In genomic region chr2:135876066-135876711, GRCh38 we compare ENCODE assay signal across 1 cellular context.
TF ChIP-seq lines count a peak whose summit lies in the region.

MCM6 (minus strand) TSS chr2:135876443; CDS start chr2:135876365, 78 bp downstream.

TF ChIP-seq in HepG2, 621 proteins besides CTCF, POLR2A, EP300 and RAD21 (continued from another document and continues in another):
- TF ChIP-seq TBP (CRISPR knock-in tag; IDR thresholded peaks at IDR 0.05) (no peak), ZNF230 (CRISPR knock-in tag; IDR thresholded peaks at IDR 0.05) (peak; percentile 86; the same call in 1 of the 2 replicates), ZBTB40 (IDR thresholded peaks at IDR 0.05) (no peak), ZBTB40 (CRISPR knock-in tag; IDR thresholded peaks at IDR 0.05) (peak; percentile 69; the same call in 1 of the 2 replicates), NAIF1 (CRISPR knock-in tag; IDR thresholded peaks at IDR 0.05; ENCODE audit: borderline replicate concordance) (0 out of 2 replicates have a peak, but pooled peaks have one; percentile 18), MYPOP (CRISPR knock-in tag; IDR thresholded peaks at IDR 0.05) (peak; percentile 93), SOX5 (CRISPR knock-in tag; IDR thresholded peaks at IDR 0.05; ENCODE audit: borderline replicate concordance) (peak; percentile 25; the same call in 1 of the 2 replicates), ZBTB20 (CRISPR knock-in tag; IDR thresholded peaks at IDR 0.05; ENCODE audit: borderline replicate concordance, low read depth) (no peak), PHF8 (CRISPR knock-in tag; IDR thresholded peaks at IDR 0.05) (peak; percentile 55), PLSCR1 (CRISPR knock-in tag; IDR thresholded peaks at IDR 0.05; ENCODE audit: borderline replicate concordance) (no peak), NFIB (CRISPR knock-in tag; IDR thresholded peaks at IDR 0.05; ENCODE audit: borderline replicate concordance) (0 out of 2 replicates have a peak, but pooled peaks have one; percentile 58), IKZF1 (IDR thresholded peaks at IDR 0.05) (no peak), ZNF570 (CRISPR knock-in tag; IDR thresholded peaks at IDR 0.05; ENCODE audit: borderline replicate concordance) (peak; percentile 52; the same call in 1 of the 2 replicates), NCOA1 (CRISPR knock-in tag; IDR thresholded peaks at IDR 0.05) (no peak), NFKBIZ (CRISPR knock-in tag; IDR thresholded peaks at IDR 0.05) (no peak), ZNF607 (CRISPR knock-in tag; IDR thresholded peaks at IDR 0.05; ENCODE audit: borderline replicate concordance) (peak; percentile 66), ZFP1 (CRISPR knock-in tag; IDR thresholded peaks at IDR 0.05) (no peak), USF2 (IDR thresholded peaks at IDR 0.05; ENCODE audit: low read depth, low read length) (no peak), USF2 (CRISPR knock-in tag; IDR thresholded peaks at IDR 0.05; ENCODE audit: borderline replicate concordance) (no peak; the same call in 1 of the 2 replicates), ZNF562 (CRISPR knock-in tag; IDR thresholded peaks at IDR 0.05; ENCODE audit: borderline replicate concordance) (no peak), ZBTB37 (CRISPR knock-in tag; IDR thresholded peaks at IDR 0.05) (no peak), MAX (IDR thresholded peaks at IDR 0.05) (peak; percentile 86), ZNF143 (CRISPR knock-in tag; IDR thresholded peaks at IDR 0.05) (no peak), ZBTB7B (CRISPR knock-in tag; IDR thresholded peaks at IDR 0.05) (no peak; the same call in 1 of the 2 replicates), ZNF138 (CRISPR knock-in tag; IDR thresholded peaks at IDR 0.05; ENCODE audit: low read depth) (peak; percentile 56; the same call in 1 of the 2 replicates), ATF4 (CRISPR knock-in tag; IDR thresholded peaks at IDR 0.05) (peak in 1 of 2 experiments; percentile 58; a peak in 2 of 4 replicates), ZFAT (CRISPR knock-in tag; conservative IDR thresholded peaks at IDR 0.05) (no peak), DPF2 (CRISPR knock-in tag; IDR thresholded peaks at IDR 0.05; ENCODE audit: borderline replicate concordance, low read depth) (no peak), ZNF350 (CRISPR knock-in tag; IDR thresholded peaks at IDR 0.05; ENCODE audit: borderline replicate concordance, low read depth) (no peak), ZNF747 (CRISPR knock-in tag; IDR thresholded peaks at IDR 0.05; ENCODE audit: borderline replicate concordance) (peak; percentile 83; the same call in 1 of the 2 replicates), ZSCAN31 (CRISPR knock-in tag; IDR thresholded peaks at IDR 0.05; ENCODE audit: low read depth) (peak; percentile 68; the same call in 1 of the 2 replicates), ZNF101 (CRISPR knock-in tag; IDR thresholded peaks at IDR 0.05; ENCODE audit: borderline replicate concordance, low read depth) (no peak), SALL2 (CRISPR knock-in tag; IDR thresholded peaks at IDR 0.05) (0 out of 2 replicates have a peak, but pooled peaks have one; percentile 48), ZFYVE20 (CRISPR knock-in tag; IDR thresholded peaks at IDR 0.05; ENCODE audit: borderline replicate concordance, low read depth) (no peak), PRPF4 (IDR thresholded peaks at IDR 0.05; ENCODE audit: low read depth, low read length, poor library complexity, severe bottlenecking) (no peak), ZNF800 (CRISPR knock-in tag; IDR thresholded peaks at IDR 0.05) (0 out of 2 replicates have a peak, but pooled peaks have one; percentile 22)
